8 cellular contexts compared by ENCODE assay signal in the genomic region with DNA sequence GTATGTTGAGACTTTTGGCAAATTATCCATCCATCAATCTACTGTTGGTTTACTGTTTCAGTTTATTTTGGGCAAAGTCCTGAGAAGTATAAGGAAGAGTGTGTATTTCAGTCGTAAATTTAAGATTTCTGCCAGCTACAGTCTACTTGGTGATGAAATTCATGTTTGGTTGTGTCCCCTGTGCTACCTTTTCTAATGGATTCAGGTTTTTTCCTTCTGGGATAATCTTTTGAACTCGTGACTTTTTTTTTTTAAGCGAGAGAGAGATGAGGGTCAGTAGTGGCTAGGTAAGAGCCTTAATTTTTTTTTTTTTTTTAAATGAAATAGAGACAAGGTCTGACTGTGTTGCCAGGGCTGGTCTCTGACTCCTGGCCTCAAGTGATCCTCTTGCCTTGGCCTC. TPM values are rescaled to one million over a fixed set of nuclear protein-coding genes. Genes with fewer than 3 reads are reported as not detected.
A peak's percentile ranks its signal among the peaks of the same experiment; 100 is the strongest.
DNase-seq lines count a peak whose midpoint lies in the region; ATAC-seq and TF ChIP-seq lines count a peak whose summit lies in the region.
"Had no signal": no experiment of that assay in that cellular context is flagged by ENCODE, and none has a peak within 500 bp of the region (broad histone marks: within the 10 kb centered on the region; RNA-seq: fewer than 3 reads in every experiment).

No MANE protein-coding gene starts in this region.

- peak overlapping the region; percentile 94 for H3K27ac Mint-ChIP-seq in HFFc6
- peak overlapping the region; percentile 78 for H3K27ac Mint-ChIP-seq in activated CD8-positive, alpha-beta T cell treated with anti-CD3 and anti-CD28 coated beads, Interleukin-2, amount 10 ng/mL, durations not matched to agents 7 days and 5 days
- H3K27ac Mint-ChIP-seq in stimulated activated effector memory CD8-positive, alpha-beta T cell treated with anti-CD3 and anti-CD28 coated beads, Interleukin-12 subunit alpha, Interleukin-12 subunit beta, amount 100 ng/mL, for 72 hours: peak overlapping the region; percentile 99

- H3K9me3 Mint-ChIP-seq in HFFc6: no peaks in the 10 kb centered on the region
- H3K9me3 Mint-ChIP-seq in activated CD8-positive, alpha-beta T cell treated with anti-CD3 and anti-CD28 coated beads, Interleukin-2, amount 10 ng/mL, durations not matched to agents 7 days and 5 days (ENCODE audit: insufficient read depth): no peaks in the 10 kb centered on the region
- no peaks in the 10 kb centered on the region for H3K9me3 Mint-ChIP-seq in stimulated activated effector memory CD8-positive, alpha-beta T cell treated with anti-CD3 and anti-CD28 coated beads, Interleukin-12 subunit alpha, Interleukin-12 subunit beta, amount 100 ng/mL, for 72 hours

- POLR2A ChIA-PET in activated CD8-positive, alpha-beta T cell treated with anti-CD3 and anti-CD28 coated beads, Interleukin-2, amount 10 ng/mL, durations not matched to agents 7 days and 5 days (lab: Charles Lee): interaction anchor here (1.0 to 2.6 kb wide), 6 partner anchors 12 to 208 kb away, joined by 3 to 13 read pairs (median 5); no protein-coding TSS in a partner anchor

- H3K4me3 ChIP-seq in iPS-11a (ENCODE audit: low read depth, low read length): peak overlapping the region; percentile 94

- TF ChIP-seq CTCF in HFFc6 (IDR thresholded peaks at IDR 0.05) (no peak), GM13977 (IDR thresholded peaks at IDR 0.05; ENCODE audit: extremely low read depth, insufficient read depth, missing control alignments) (no peak)

- no peak for ATAC-seq in activated CD8-positive, alpha-beta T cell treated with anti-CD3 and anti-CD28 coated beads, Interleukin-2, amount 10 ng/mL, durations not matched to agents 7 days and 5 days
- no peak for ATAC-seq in stimulated activated effector memory CD8-positive, alpha-beta T cell treated with anti-CD3 and anti-CD28 coated beads, Interleukin-12 subunit alpha, Interleukin-12 subunit beta, amount 100 ng/mL, for 72 hours
- no peak for ATAC-seq in HG02642 (IDR thresholded peaks at IDR 0.05; ENCODE audit: poor library complexity, unreplicated experiment)

- H3K36me3 Mint-ChIP-seq in HFFc6 (ENCODE audit: low read depth): no peaks in the 10 kb centered on the region
- H3K36me3 Mint-ChIP-seq in activated CD8-positive, alpha-beta T cell treated with anti-CD3 and anti-CD28 coated beads, Interleukin-2, amount 10 ng/mL, durations not matched to agents 7 days and 5 days (ENCODE audit: low read depth): peaks cover 19% of the 10 kb centered on the region
- peaks cover 17% of the 10 kb centered on the region for H3K36me3 Mint-ChIP-seq in stimulated activated effector memory CD8-positive, alpha-beta T cell treated with anti-CD3 and anti-CD28 coated beads, Interleukin-12 subunit alpha, Interleukin-12 subunit beta, amount 100 ng/mL, for 72 hours

- peaks cover 4% of the 10 kb centered on the region for H3K27me3 Mint-ChIP-seq in HFFc6 (ENCODE audit: insufficient read depth)
- no peaks in the 10 kb centered on the region for H3K27me3 Mint-ChIP-seq in activated CD8-positive, alpha-beta T cell treated with anti-CD3 and anti-CD28 coated beads, Interleukin-2, amount 10 ng/mL, durations not matched to agents 7 days and 5 days (ENCODE audit: low read depth)

- in situ Hi-C loops in GM13977 (cut with MboI; ENCODE audit: low pct_unique_long_range_greater_than_20kb, low sequenced_read_pairs, unreplicated experiment): no loop called here

- H3K4me3 Mint-ChIP-seq in HFFc6: peak overlapping the region; percentile 91
- H3K4me3 Mint-ChIP-seq in activated CD8-positive, alpha-beta T cell treated with anti-CD3 and anti-CD28 coated beads, Interleukin-2, amount 10 ng/mL, durations not matched to agents 7 days and 5 days: peak overlapping the region; percentile 93
- peak overlapping the region; percentile 95 for H3K4me3 Mint-ChIP-seq in stimulated activated effector memory CD8-positive, alpha-beta T cell treated with anti-CD3 and anti-CD28 coated beads, Interleukin-12 subunit alpha, Interleukin-12 subunit beta, amount 100 ng/mL, for 72 hours

- peaks cover 51% of the 10 kb centered on the region for H3K4me1 Mint-ChIP-seq in HFFc6 (ENCODE audit: low read depth)
- peaks cover 49% of the 10 kb centered on the region for H3K4me1 Mint-ChIP-seq in activated CD8-positive, alpha-beta T cell treated with anti-CD3 and anti-CD28 coated beads, Interleukin-2, amount 10 ng/mL, durations not matched to agents 7 days and 5 days (ENCODE audit: low read depth)
- peaks cover 56% of the 10 kb centered on the region for H3K4me1 Mint-ChIP-seq in stimulated activated effector memory CD8-positive, alpha-beta T cell treated with anti-CD3 and anti-CD28 coated beads, Interleukin-12 subunit alpha, Interleukin-12 subunit beta, amount 100 ng/mL, for 72 hours

- no peak for DNase-seq in HFFc6
- no peak for DNase-seq in activated CD8-positive, alpha-beta T cell treated with anti-CD3 and anti-CD28 coated beads, Interleukin-2, amount 10 ng/mL, durations not matched to agents 7 days and 5 days
- DNase-seq in stimulated activated effector memory CD8-positive, alpha-beta T cell treated with anti-CD3 and anti-CD28 coated beads, Interleukin-12 subunit alpha, Interleukin-12 subunit beta, amount 100 ng/mL, for 72 hours (ENCODE audit: low spot score in 2 of 2): no peak
- DNase-seq in DMS114 treated with DMSO at 0.1 percent for 48 hours (lab: John Stamatoyannopoulos, UW; ENCODE audit: unreplicated experiment): no peak
- no peak for DNase-seq in GM13977 (ENCODE audit: low spot score)
- DNase-seq: occipital lobe had no signal

- CTCF ChIA-PET in activated CD8-positive, alpha-beta T cell treated with anti-CD3 and anti-CD28 coated beads, Interleukin-2, amount 10 ng/mL, durations not matched to agents 7 days and 5 days (lab: Charles Lee): interaction anchor here (0.7 to 1.7 kb wide), 6 partner anchors 15 to 493 kb away, joined by 3 to 10 read pairs (median 3); no protein-coding TSS in a partner anchor

RNA-seq across cellular contexts. Expression of gene TMEM217, which starts 0.8 kb away (rescaled TPM):
- 1 to 10 TPM in 5 of 6 experiments, under 1 TPM in 1; 0.99 to 2.0 (median 1.6) TPM for total RNA-seq in HFFc6 (2021; fragmentation: NEBNext Ultra II Directional; extraction: Animal tissue kit (Norgen Biotek cat#: 25700))
- total RNA-seq in activated CD8-positive, alpha-beta T cell treated with anti-CD3 and anti-CD28 coated beads, Interleukin-2, amount 10 ng/mL, durations not matched to agents 7 days and 5 days: 1 to 10 TPM; 3.1 to 3.2 TPM

RNA-seq across cellular contexts. Expression of gene TBC1D22B, which starts 1.1 kb away (rescaled TPM):
- total RNA-seq in HFFc6 (2021; fragmentation: NEBNext Ultra II Directional; extraction: Animal tissue kit (Norgen Biotek cat#: 25700)): 1 to 10 TPM; 9.0 to 9.6 (median 9.2) TPM
- total RNA-seq in activated CD8-positive, alpha-beta T cell treated with anti-CD3 and anti-CD28 coated beads, Interleukin-2, amount 10 ng/mL, durations not matched to agents 7 days and 5 days: 10 to 100 TPM; 15.4 TPM
